Comparison of ENCODE assay signal across 8 cellular contexts in genomic region chr15:51750942-51751686, GRCh38. TPM values are rescaled to one million over a fixed set of nuclear protein-coding genes. Genes with fewer than 3 reads are reported as not detected.
DNase-seq lines count a peak whose midpoint lies in the region; ATAC-seq, FAIRE-seq and TF ChIP-seq lines count a peak whose summit lies in the region.

Gene TMOD2, plus strand, starts transcription at chr15:51751597. Its CDS starts 14,845 bp downstream, at chr15:51766442.

- peak; percentile 58 for ATAC-seq in HG02938 (IDR thresholded peaks at IDR 0.05; ENCODE audit: unreplicated experiment)

- FAIRE-seq in frontal cortex (lab: Jason Lieb, UNC): no peak
- no peak for FAIRE-seq in urothelium cell line (lab: Jason Lieb, UNC)

- no peaks in the 10 kb centered on the region for H3K36me3 Mint-ChIP-seq in neural crest cell (ENCODE audit: low read depth)

- H3K9me3 Mint-ChIP-seq in neural crest cell: no peaks in the 10 kb centered on the region

- TF ChIP-seq CTCF in 22Rv1 (IDR thresholded peaks at IDR 0.05): no peak
- TF ChIP-seq CTCF in GM13977 (IDR thresholded peaks at IDR 0.05; ENCODE audit: extremely low read depth, insufficient read depth, missing control alignments): no peak
- no peak for TF ChIP-seq CTCF in neural crest cell (conservative IDR thresholded peaks at IDR 0.05)

- peaks cover 66% of the 10 kb centered on the region for H3K27me3 Mint-ChIP-seq in neural crest cell (ENCODE audit: low read depth)

- in situ Hi-C loops in GM13977 (cut with MboI; ENCODE audit: low pct_unique_long_range_greater_than_20kb, low sequenced_read_pairs, unreplicated experiment): no loop called here

- peak within 1 kb of the TSS; percentile 95 for H3K4me3 Mint-ChIP-seq in neural crest cell

- peaks cover 25% of the 10 kb centered on the region for H3K4me1 Mint-ChIP-seq in neural crest cell

- H3K27ac Mint-ChIP-seq in neural crest cell (ENCODE audit: unreplicated experiment): no peak within 1 kb of the TSS

- DNase-seq in GM13977 (ENCODE audit: low spot score): peak; percentile 78
- peak; percentile 65 for DNase-seq in NCI-H774 (lab: John Stamatoyannopoulos, UW)
- DNase-seq in activated gamma-delta T cell (lab: John Stamatoyannopoulos, UW): peak; percentile 15
- DNase-seq in frontal cortex (ENCODE audit: low spot score in 2 of 2): peak; percentile 60 to 70
- peak; percentile 35 for DNase-seq in neural crest cell (ENCODE audit: low read depth, low spot score)
- peak; percentile 63 for DNase-seq in urothelium cell line (ENCODE audit: low spot score)

- H3K27ac ChIP-seq in 22Rv1: peak within 1 kb of the TSS; percentile 38

RNA-seq across cellular contexts. Expression of gene TMOD2, which starts in this region (rescaled TPM):
- total RNA-seq in frontal cortex (198 TPM), neural crest cell (17.4 and 18.9 TPM in 2 replicates)

Comparison
In these comparisons a context has a peak if more than half of its experiments do, and no peak if none do; other contexts are left out.
1. Peak in every context shown above with its lines: DNase-seq, ATAC-seq and H3K27ac ChIP-seq.
2. RNA of gene TMOD2 (total RNA-seq): 198 TPM in frontal cortex (single experiment); 17.4 to 18.9 TPM in neural crest cell; every median in the first group is over 10 times any median in the second.
3. DNase-seq: peak in every context shown above with its lines; median percentile 78 in GM13977; 65 in NCI-H774; 65 in frontal cortex; 63 in urothelium cell line; 35 in neural crest cell; 15 in activated gamma-delta T cell.